In the genomic region with DNA sequence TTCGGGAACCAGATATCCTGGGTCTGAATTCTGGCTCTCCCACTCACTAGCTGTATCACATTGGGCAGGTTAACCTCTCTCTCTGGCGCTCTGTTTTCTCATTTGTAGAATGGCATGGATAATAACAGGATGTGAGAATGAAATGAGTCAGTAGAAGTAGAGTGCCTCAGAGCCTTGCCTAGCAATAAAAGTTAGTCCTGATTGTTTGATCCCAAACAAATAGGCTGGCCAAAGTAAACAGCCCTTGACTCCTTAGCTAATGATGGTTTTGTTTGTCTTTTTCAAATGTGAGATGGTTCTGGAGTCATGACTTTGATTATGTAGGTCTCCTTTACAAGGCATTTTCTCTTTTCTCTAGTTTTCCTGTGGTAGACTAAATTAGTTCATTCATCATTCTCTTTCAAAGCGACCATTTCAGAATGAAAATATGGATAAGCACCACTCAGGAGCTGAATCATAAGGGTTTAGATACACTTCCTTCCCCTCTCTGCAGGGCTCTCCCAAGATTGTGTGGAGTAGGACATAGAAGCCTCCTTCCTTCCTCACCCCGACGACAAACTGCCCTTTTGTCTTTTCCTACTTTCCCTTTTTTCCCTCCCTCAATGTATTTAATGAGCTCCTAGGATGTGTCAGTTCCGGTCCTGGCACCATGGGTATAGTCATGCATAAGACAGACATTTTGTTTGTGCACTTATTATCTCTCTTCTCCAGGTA, we compare ENCODE assay signal across 11 cellular contexts. TPM values are rescaled to one million over a fixed set of nuclear protein-coding genes. Genes with fewer than 3 reads are reported as not detected.
DNase-seq lines count a peak whose midpoint lies in the region; ATAC-seq and TF ChIP-seq lines count a peak whose summit lies in the region.
"Had no signal": no experiment of that assay in that cellular context is flagged by ENCODE, and none has a peak within 500 bp of the region (broad histone marks: within the 10 kb centered on the region; RNA-seq: fewer than 3 reads in every experiment).

No MANE protein-coding gene starts in this region.

- H3K36me3 Mint-ChIP-seq in activated naive CD4-positive, alpha-beta T cell treated with anti-CD3 and anti-CD28 coated beads, Interleukin-2, amount 50 U/mL, for 72 hours = no peaks in the 10 kb centered on the region

- H3K9me3 ChIP-seq in Peyer's patch = no peaks in the 10 kb centered on the region

- H3K4me1 ChIP-seq in Peyer's patch = peaks cover 0 to 9% (median 3%) of the 10 kb centered on the region in 4 donors

- H3K27ac ChIP-seq in RWPE1 (peak overlapping the region; percentile 67), Peyer's patch (no peak overlapping the region)

- peak overlapping the region; percentile 59 to 88 for H3K27ac Mint-ChIP-seq in activated naive CD4-positive, alpha-beta T cell treated with anti-CD3 and anti-CD28 coated beads, Interleukin-2, amount 50 U/mL, for 72 hours

- POLR2A ChIA-PET in RWPE1 (lab: Yijun Ruan, JAX; ENCODE audit: low non-redundant PET) = interaction anchor here (0.8 kb wide), 1 partner anchor 15 kb away, joined by 3 read pairs; no protein-coding TSS in a partner anchor

- peak; percentile 85 to 92 for ATAC-seq in activated naive CD4-positive, alpha-beta T cell treated with anti-CD3 and anti-CD28 coated beads, Interleukin-2, amount 50 U/mL, for 72 hours
- ATAC-seq in GM18873 (IDR thresholded peaks at IDR 0.05; ENCODE audit: low FRiP score, unreplicated experiment) (no peak), HG03571 (IDR thresholded peaks at IDR 0.05; ENCODE audit: unreplicated experiment) (no peak)
- ATAC-seq: GM12878 had no signal

- no peak overlapping the region for H3K4me3 ChIP-seq in fibroblast of mammary gland (ENCODE audit: control insufficient read depth, low read depth, low read length)
- no peak overlapping the region for H3K4me3 ChIP-seq in Peyer's patch
- H3K4me3 ChIP-seq: GM12878 had no signal

- CTCF ChIA-PET in RWPE1 (lab: Yijun Ruan, JAX) = no interaction called here

- no peaks in the 10 kb centered on the region for H3K27me3 ChIP-seq in Peyer's patch

- peaks cover 0 to 25% (median 0%) of the 10 kb centered on the region in 3 donors for H3K36me3 ChIP-seq in Peyer's patch

- no peak for DNase-seq in activated naive CD4-positive, alpha-beta T cell treated with anti-CD3 and anti-CD28 coated beads, Interleukin-2, amount 50 U/mL, for 72 hours (ENCODE audit: low spot score in 2 of 2)
- DNase-seq in activated naive CD4-positive, alpha-beta T cell treated with Interleukin-2 at 50 U/mL for 16 hours = no peak
- peak; percentile 77 for DNase-seq in RWPE1 (ENCODE audit: low spot score)
- peak; percentile 22 for DNase-seq in fibroblast of mammary gland (ENCODE audit: low read depth)
- peak; percentile 20 for DNase-seq in stromal cell of bone marrow (ENCODE audit: low read depth)
- no peak for DNase-seq in Peyer's patch
- DNase-seq: activated CD8-positive, alpha-beta memory T cell treated with anti-CD3 and anti-CD28 coated beads, Interleukin-2, amount 50 U/mL, for 48 hours had no signal

- H3K9me3 Mint-ChIP-seq in activated naive CD4-positive, alpha-beta T cell treated with anti-CD3 and anti-CD28 coated beads, Interleukin-2, amount 50 U/mL, for 72 hours = no peaks in the 10 kb centered on the region

- TF ChIP-seq POLR2A in Peyer's patch (IDR thresholded peaks at IDR 0.05) = no peak

- no peak for TF ChIP-seq CTCF in RWPE1 (conservative IDR thresholded peaks at IDR 0.05; ENCODE audit: low read depth)
- TF ChIP-seq CTCF in fibroblast of mammary gland (conservative IDR thresholded peaks at IDR 0.05; ENCODE audit: control insufficient read depth, insufficient read depth, low read depth, low read length) = no peak
- TF ChIP-seq CTCF in Peyer's patch (IDR thresholded peaks at IDR 0.05) = no peak

RNA-seq across cellular contexts. Expression of gene KIAA0040, which starts 23.1 kb away (rescaled TPM):
- total RNA-seq in activated naive CD4-positive, alpha-beta T cell treated with anti-CD3 and anti-CD28 coated beads, Interleukin-2, amount 50 U/mL, for 72 hours = 10 to 100 TPM; 21.2 to 23.4 TPM
- 10 to 100 TPM in 2 of 4 donors, 1 to 10 TPM in 2; 9.7 to 52.8 (median 10.3) TPM for total RNA-seq in Peyer's patch
- total RNA-seq: LHCN-M2 had no signal

Comparison
In these comparisons a context has a peak if more than half of its experiments do, and no peak if none do; other contexts are left out.
1. ATAC-seq: peak in activated naive CD4-positive, alpha-beta T cell treated with anti-CD3 and anti-CD28 coated beads, Interleukin-2, amount 50 U/mL, for 72 hours (2 of 2); none in GM18873 (single experiment) and HG03571 (single experiment).
2. DNase-seq: peak in RWPE1 (single experiment), fibroblast of mammary gland (single experiment) and stromal cell of bone marrow (single experiment); none in activated naive CD4-positive, alpha-beta T cell treated with anti-CD3 and anti-CD28 coated beads, Interleukin-2, amount 50 U/mL, for 72 hours (0 of 2), activated naive CD4-positive, alpha-beta T cell treated with Interleukin-2 at 50 U/mL for 16 hours (single experiment) and Peyer's patch (0 of 3).